In genomic region chr6:39610229-39610628, GRCh38 we compare ENCODE assay signal across 20 cellular contexts.
DNase-seq lines count a peak whose midpoint lies in the region; ATAC-seq, FAIRE-seq and TF ChIP-seq lines count a peak whose summit lies in the region.
"Had no signal": no experiment of that assay in that cellular context is flagged by ENCODE, and none has a peak within 500 bp of the region (broad histone marks: within the 10 kb centered on the region; RNA-seq: fewer than 3 reads in every experiment).

No MANE protein-coding gene starts in this region.

- ATAC-seq in K562 (no peak), GM18907 (IDR thresholded peaks at IDR 0.05; ENCODE audit: unreplicated experiment) (no peak)
- ATAC-seq: PC-3 had no signal

- H3K4me1 ChIP-seq in K562 (replicated peaks in 1 of 2; ENCODE audit: control insufficient read depth in 2 of 2, insufficient read depth in 2 of 2, low read length in 2 of 2): no peaks in the 10 kb centered on the region
- peaks cover 0 to 9% (median 6%) of the 10 kb centered on the region in 4 donors for H3K4me1 ChIP-seq in sigmoid colon
- H3K4me1 ChIP-seq in SJCRH30: no peaks in the 10 kb centered on the region
- H3K4me1 ChIP-seq: suprapubic skin had no signal

- TF ChIP-seq EP300 in K562 (IDR thresholded peaks at IDR 0.05; ENCODE audit: low read length): no peak
- no peak for TF ChIP-seq EP300 in sigmoid colon (IDR thresholded peaks at IDR 0.05)

- in situ Hi-C loops in K562 (cut with MboI): no loop called here

- FAIRE-seq in GM18507 (lab: Jason Lieb, UNC) (peak; percentile 41), K562 (lab: Jason Lieb, UNC) (no peak)
- FAIRE-seq: endothelial cell of umbilical vein had no signal

- no peak for TF ChIP-seq RAD21 in K562 (CRISPR knock-in tag; conservative IDR thresholded peaks at IDR 0.05 in 1 of 2, IDR thresholded peaks at IDR 0.05 in 1 of 2)

- no peaks in the 10 kb centered on the region for H3K79me2 ChIP-seq in K562 (ENCODE audit: control insufficient read depth, insufficient read depth, low read length)

- no peak overlapping the region for H3K9ac ChIP-seq in K562 (ENCODE audit: insufficient read depth in 1 of 2, low read depth in 2 of 2, low read length in 2 of 2)

- DNase-seq in GM18507 (ENCODE audit: extremely low spot score, insufficient read length, low read depth): no peak
- no peak for DNase-seq in K562 (ENCODE audit: extremely low read depth in 1 of 4, low spot score in 3 of 4)
- DNase-seq in inferior parietal cortex (ENCODE audit: extremely low spot score): peak; percentile 19
- peak; percentile 2 for DNase-seq in putamen (ENCODE audit: low spot score)
- DNase-seq in sigmoid colon: no peak
- DNase-seq in SJCRH30: no peak
- DNase-seq in NCI-H2029 (lab: John Stamatoyannopoulos, UW): no peak
- DNase-seq: activated naive CD4-positive, alpha-beta T cell treated with Interleukin-2 at 50 U/mL for 16 hours; C1 segment of cervical spinal cord; DMS79 treated with DMSO at 0.1 percent for 48 hours; KG1; mammary epithelial cell; NCI-H1417; occipital lobe; PC-3; stimulated activated CD4-positive, alpha-beta T cell treated with anti-CD3 and anti-CD28 coated beads, Interleukin-12 subunit alpha, Interleukin-12 subunit beta, amount 100 ng/mL, for 4 hours; SW 1271 had no signal

- TF ChIP-seq POLR2A in K562 (conservative IDR thresholded peaks at IDR 0.05): no peak
- no peak for TF ChIP-seq POLR2A in sigmoid colon (IDR thresholded peaks at IDR 0.05)

- CTCF ChIA-PET in K562 (lab: Yijun Ruan, JAX; ENCODE audit: low intra/inter-chr PET ratio): no interaction called here

- BruUV-seq in K562 (replicated peaks; lab: Mats Ljungman, UMichigan): no TSS peak

- POLR2A ChIA-PET in K562 (lab: Yijun Ruan, JAX): no interaction called here

- H3K4me3 ChIP-seq in K562 (no peak overlapping the region), sigmoid colon (no peak overlapping the region), SJCRH30 (no peak overlapping the region)
- H3K4me3 ChIP-seq: suprapubic skin had no signal

- no peak overlapping the region for H3K4me2 ChIP-seq in K562 (ENCODE audit: insufficient read depth, low read length)

- H3K9me3 ChIP-seq in K562 (replicated peaks; ENCODE audit: control insufficient read depth, insufficient read depth, low read depth, low read length) (no peaks in the 10 kb centered on the region), sigmoid colon (no peaks in the 10 kb centered on the region), SJCRH30 (replicated peaks) (no peaks in the 10 kb centered on the region)
- H3K9me3 ChIP-seq: suprapubic skin had no signal

- H4K20me1 ChIP-seq in K562 (replicated peaks; ENCODE audit: control insufficient read depth, insufficient read depth, low read length): no peaks in the 10 kb centered on the region

- H2AFZ ChIP-seq in K562 (ENCODE audit: low read depth, low read length): no peak overlapping the region

- no peak for TF ChIP-seq CTCF in K562 (IDR thresholded peaks at IDR 0.05 in 2 of 3, conservative IDR thresholded peaks at IDR 0.05 in 1 of 3; ENCODE audit: insufficient read depth in 2 of 3, low read depth in 1 of 3, low read length in 3 of 3)
- no peak for TF ChIP-seq CTCF in sigmoid colon (IDR thresholded peaks at IDR 0.05)

- 0% methylated on average over 3 of the region's 3 CpGs for WGBS in K562 (ENCODE audit: insufficient coverage, low coverage, missing lambda C conversion rate)
- WGBS in sigmoid colon, 2 donors: 18 to 40% methylated on average over 3 of the region's 3 CpGs

- no peaks in the 10 kb centered on the region for H3K9me1 ChIP-seq in K562 (ENCODE audit: control insufficient read depth, insufficient read depth, low read length)

- H3K36me3 ChIP-seq in K562 (ENCODE audit: control insufficient read depth, insufficient read depth, low read length) (no peaks in the 10 kb centered on the region), sigmoid colon (no peaks in the 10 kb centered on the region), SJCRH30 (no peaks in the 10 kb centered on the region)
- H3K36me3 ChIP-seq: suprapubic skin had no signal

- intact Hi-C loops in K562 (cut with micrococcal nuclease) (no loop called here), sigmoid colon (cut with DNase I) (no loop called here)

- H3K27me3 ChIP-seq in K562 (ENCODE audit: control insufficient read depth in 2 of 2, insufficient read depth in 2 of 2, low read length in 2 of 2): no peaks in the 10 kb centered on the region; a peak in 1 of 5 replicates
- H3K27me3 ChIP-seq in sigmoid colon: no peaks in the 10 kb centered on the region
- H3K27me3 ChIP-seq in SJCRH30: no peaks in the 10 kb centered on the region
- H3K27me3 ChIP-seq: suprapubic skin had no signal

- H3K27ac ChIP-seq in K562 (ENCODE audit: extremely low read depth, low read depth, low read length): no peak overlapping the region
- peak overlapping the region in 2 of 4 donors; percentile 36 to 75 for H3K27ac ChIP-seq in sigmoid colon
- no peak overlapping the region for H3K27ac ChIP-seq in SJCRH30
- H3K27ac ChIP-seq: suprapubic skin had no signal

TF ChIP-seq in K562, 482 proteins besides CTCF, POLR2A, EP300 and RAD21:
- TF ChIP-seq HNRNPH1 (optimal IDR thresholded peaks at IDR 0.05; ENCODE audit: low read depth, low read length) (no peak), RFX1 (IDR thresholded peaks at IDR 0.05) (peak; percentile 22; the same call in 1 of the 2 replicates)

Comparison
In these comparisons a context has a peak if more than half of its experiments do, and no peak if none do; other contexts are left out.
1. DNase-seq: peak in inferior parietal cortex (single experiment) and putamen (single experiment); none in GM18507 (single experiment), K562 (0 of 4), sigmoid colon (single experiment), SJCRH30 (0 of 2) and NCI-H2029 (single experiment).